8 cellular contexts compared by ENCODE assay signal in the genomic region with DNA sequence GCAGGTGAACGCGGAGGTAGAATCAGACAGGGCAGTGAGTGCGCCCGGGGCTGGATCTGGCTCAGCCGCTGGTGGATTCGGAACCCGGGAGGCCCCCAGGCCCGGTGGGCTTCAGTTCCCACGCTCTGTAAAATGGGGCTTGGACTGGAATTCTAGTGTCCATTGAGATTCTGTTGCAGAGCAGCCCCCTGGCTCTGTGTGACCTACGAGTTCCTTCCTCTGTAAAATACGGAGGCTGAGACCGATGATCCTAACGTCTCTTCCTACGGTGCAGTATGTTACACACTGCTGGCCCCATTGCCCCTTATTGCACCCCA. TPM values are rescaled to one million over a fixed set of nuclear protein-coding genes. Genes with fewer than 3 reads are reported as not detected.
A peak's percentile ranks its signal among the peaks of the same experiment; 100 is the strongest.
DNase-seq lines count a peak whose midpoint lies in the region; ATAC-seq, FAIRE-seq and TF ChIP-seq lines count a peak whose summit lies in the region.

No MANE protein-coding gene starts in this region.

- peak overlapping the region; percentile 87 for H3K4me2 ChIP-seq in K562 (ENCODE audit: insufficient read depth, low read length)

- H3K4me1 ChIP-seq in ACC112 (ENCODE audit: control insufficient read depth, insufficient read depth, low read length, unreplicated experiment) (no peaks in the 10 kb centered on the region), K562 (replicated peaks in 1 of 2; ENCODE audit: control insufficient read depth in 2 of 2, insufficient read depth in 2 of 2, low read length in 2 of 2) (peaks cover 27 to 30% of the 10 kb centered on the region in 2 experiments), vagina (peaks cover 31% of the 10 kb centered on the region)

- no peak for TF ChIP-seq EP300 in K562 (IDR thresholded peaks at IDR 0.05; ENCODE audit: low read length)

- H3K4me1 Mint-ChIP-seq in memory B cell, result peaks cover 9% of the 10 kb centered on the region

- CTCF ChIA-PET in K562 (lab: Yijun Ruan, JAX; ENCODE audit: low intra/inter-chr PET ratio), result interaction anchor here (0.9 to 3.1 kb wide), 8 partner anchors 28 to 263 kb away, joined by 3 to 35 read pairs (median 8); a partner anchor contains a TSS

- DNase-seq in K562 (ENCODE audit: extremely low read depth in 1 of 4, low spot score in 3 of 4) (peak in 1 of 4 experiments; percentile 16), memory B cell (ENCODE audit: low spot score in 2 of 2) (no peak), vagina (ENCODE audit: extremely low spot score in 2 of 2) (no peak), NCI-H128 (lab: John Stamatoyannopoulos, UW; ENCODE audit: unreplicated experiment) (no peak)

- H3K9me1 ChIP-seq in K562 (ENCODE audit: control insufficient read depth, insufficient read depth, low read length), result no peaks in the 10 kb centered on the region

- H3K9me3 Mint-ChIP-seq in memory B cell, result no peaks in the 10 kb centered on the region

- 1% methylated on average over 14 of the region's 14 CpGs for WGBS in K562 (ENCODE audit: insufficient coverage, low coverage, missing lambda C conversion rate)

- peak overlapping the region; percentile 99 for H3K4me3 Mint-ChIP-seq in memory B cell

- intact Hi-C loops in K562 (cut with micrococcal nuclease), result no loop called here
- intact Hi-C loops in vagina (cut with DNase I), result no loop called here

- in situ Hi-C loops in K562 (cut with MboI), result loop anchor here (5.0 kb wide), 1 partner anchor 236 kb away; no protein-coding TSS in a partner anchor

- H3K79me2 ChIP-seq in ACC112 (ENCODE audit: control insufficient read depth, insufficient read depth, low read length, unreplicated experiment) (no peaks in the 10 kb centered on the region), K562 (ENCODE audit: control insufficient read depth, insufficient read depth, low read length) (peaks cover 6% of the 10 kb centered on the region; the same call in 1 of the 3 replicates)

- H3K27ac ChIP-seq in ACC112 (ENCODE audit: low read depth, low read length) (no peak overlapping the region), K562 (ENCODE audit: extremely low read depth, low read depth, low read length) (no peak overlapping the region), vagina (peak overlapping the region; percentile 98)

- no peaks in the 10 kb centered on the region for H3K36me3 ChIP-seq in ACC112 (ENCODE audit: insufficient read depth, low read length)
- no peaks in the 10 kb centered on the region; the same call in 2 of the 3 replicates for H3K36me3 ChIP-seq in K562 (ENCODE audit: control insufficient read depth, insufficient read depth, low read length)
- H3K36me3 ChIP-seq in vagina, result no peaks in the 10 kb centered on the region

- H3K27me3 Mint-ChIP-seq in memory B cell, result no peaks in the 10 kb centered on the region

- POLR2A ChIA-PET in K562 (lab: Yijun Ruan, JAX), result interaction anchor here (0.8 to 1.7 kb wide), 9 partner anchors 12 to 244 kb away, joined by 3 to 8 read pairs (median 6); a partner anchor contains a TSS

- peak overlapping the region; percentile 56 to 93 for H3K9ac ChIP-seq in K562 (ENCODE audit: insufficient read depth in 1 of 2, low read depth in 2 of 2, low read length in 2 of 2)

- no peaks in the 10 kb centered on the region for H3K27me3 ChIP-seq in ACC112 (ENCODE audit: insufficient read depth, low read length)
- no peaks in the 10 kb centered on the region for H3K27me3 ChIP-seq in K562 (ENCODE audit: control insufficient read depth in 2 of 2, insufficient read depth in 2 of 2, low read length in 2 of 2)
- no peaks in the 10 kb centered on the region for H3K27me3 ChIP-seq in vagina

- H3K9me3 ChIP-seq in K562 (replicated peaks; ENCODE audit: control insufficient read depth, insufficient read depth, low read depth, low read length) (no peaks in the 10 kb centered on the region), vagina (no peaks in the 10 kb centered on the region)

- H2AFZ ChIP-seq in ACC112 (ENCODE audit: low read length, unreplicated experiment), result peak overlapping the region; percentile 49
- H2AFZ ChIP-seq in K562 (ENCODE audit: low read depth, low read length), result peak overlapping the region; percentile 95

- TF ChIP-seq CTCF in K562 (IDR thresholded peaks at IDR 0.05 in 2 of 3, conservative IDR thresholded peaks at IDR 0.05 in 1 of 3; ENCODE audit: insufficient read depth in 2 of 3, low read depth in 1 of 3, low read length in 3 of 3) (no peak), vagina (IDR thresholded peaks at IDR 0.05) (no peak)

- TF ChIP-seq POLR2A in K562 (conservative IDR thresholded peaks at IDR 0.05) (no peak), vagina (IDR thresholded peaks at IDR 0.05) (no peak)

- peak overlapping the region; percentile 80 for H3K4me3 ChIP-seq in ACC112 (ENCODE audit: low read depth, low read length)
- peak overlapping the region; percentile 57 for H3K4me3 ChIP-seq in K562
- H3K4me3 ChIP-seq in vagina, result peak overlapping the region; percentile 73 to 84

- no peak overlapping the region for H3K27ac Mint-ChIP-seq in memory B cell

- no peaks in the 10 kb centered on the region for H4K20me1 ChIP-seq in K562 (replicated peaks; ENCODE audit: control insufficient read depth, insufficient read depth, low read length)

- TSS peak; percentile 72 for BruUV-seq in K562 (replicated peaks; lab: Mats Ljungman, UMichigan)

- no peak for FAIRE-seq in K562 (lab: Jason Lieb, UNC)

- no peaks in the 10 kb centered on the region for H3K36me3 Mint-ChIP-seq in memory B cell

- no peak for TF ChIP-seq RAD21 in K562 (CRISPR knock-in tag; conservative IDR thresholded peaks at IDR 0.05 in 1 of 2, IDR thresholded peaks at IDR 0.05 in 1 of 2)

- peak; percentile 2 for ATAC-seq in HG02943 (IDR thresholded peaks at IDR 0.05; ENCODE audit: low read depth, unreplicated experiment)
- peak; percentile 6 for ATAC-seq in K562
- peak; percentile 33 for ATAC-seq in memory B cell (ENCODE audit: low read depth)
- ATAC-seq in HG03520 (IDR thresholded peaks at IDR 0.05; ENCODE audit: unreplicated experiment), result no peak
- ATAC-seq in HG03108 (IDR thresholded peaks at IDR 0.05; ENCODE audit: unreplicated experiment), result no peak

RNA-seq across cellular contexts. Expression of a gene that starts 14.9 kb away (rescaled TPM):
- total RNA-seq in K562 (2011; cell fraction: chromatin; rRNA removed; ENCODE audit: low replicate concordance), result 1.5 and 6.8 TPM in 2 replicates
- total RNA-seq in K562 (2011; cell fraction: nucleolus; rRNA removed), result 2.8 and 3.3 TPM in 2 replicates
- total RNA-seq in K562 (2011; cell fraction: nucleoplasm; rRNA removed), result 0.92 and 1.3 TPM in 2 replicates
- total RNA-seq in K562 (2014; rRNA removed), result 0.12 and 0.27 TPM in 2 replicates
- total RNA-seq in K562 (2014; rRNA removed; fragmentation: Illumina TruSeq; extraction: Trizol), result not detected in 2 replicates
- 0.14 and 0.68 TPM in 2 replicates for total RNA-seq in K562 (2015; rRNA removed; fragmentation: Illumina TruSeq; extraction: Trizol)
- 1.0 and 1.5 TPM in 2 replicates for total RNA-seq in K562 (2021)
- 0.07 and 0.88 TPM in 2 replicates for polyA plus RNA-seq in K562 (2011; rRNA removed)
- polyA plus RNA-seq in K562 (2011; cell fraction: cytosol; rRNA removed), result 0.12 and 0.39 TPM in 2 replicates
- 1.3 and 3.4 TPM in 2 replicates for polyA plus RNA-seq in K562 (2011; cell fraction: nucleus; rRNA removed)
- polyA plus RNA-seq in K562 (2012), result 1.3 and 1.4 TPM in 2 replicates
- polyA plus RNA-seq in K562 (2014; fragmentation: Illumina TruSeq; extraction: Trizol), result 0.19 and 0.24 TPM in 2 replicates
- polyA plus RNA-seq in K562 (2014; fragmentation: Nextera tagmentation; extraction: Ambion mirVana), result not detected
- 0.24 and 0.90 TPM in 2 replicates for polyA plus RNA-seq in K562 (2014; rRNA removed)
- 0.09 TPM in 1 of 2 replicates, not detected in the other for polyA minus RNA-seq in K562 (2011; rRNA and poly(A)+ RNA removed)
- 0.48 TPM in 1 of 2 replicates, not detected in the other for polyA minus RNA-seq in K562 (2011; cell fraction: cytosol; rRNA and poly(A)+ RNA removed)
- polyA minus RNA-seq in K562 (2011; cell fraction: nucleus; rRNA and poly(A)+ RNA removed), result 0.89 and 1.5 TPM in 2 replicates
- total RNA-seq in vagina, result 98.0 TPM

RNA-seq across cellular contexts. Expression of a gene that starts 29.1 kb away (rescaled TPM):
- total RNA-seq in K562 (2011; cell fraction: chromatin; rRNA removed; ENCODE audit: low replicate concordance), result 105 and 289 TPM in 2 replicates
- total RNA-seq in K562 (2011; cell fraction: nucleolus; rRNA removed), result 185 and 212 TPM in 2 replicates
- 120 and 126 TPM in 2 replicates for total RNA-seq in K562 (2011; cell fraction: nucleoplasm; rRNA removed)
- total RNA-seq in K562 (2014; rRNA removed) (28.6 and 30.5 TPM in 2 replicates), K562 (2014; rRNA removed; fragmentation: Illumina TruSeq; extraction: Trizol) (5.3 and 7.9 TPM in 2 replicates), K562 (2015; rRNA removed; fragmentation: Illumina TruSeq; extraction: Trizol) (19.6 and 25.1 TPM in 2 replicates), K562 (2021) (37.3 and 40.9 TPM in 2 replicates), vagina (62.9 TPM)
- polyA plus RNA-seq in K562 (2011; rRNA removed) (22.4 and 36.6 TPM in 2 replicates), K562 (2014; fragmentation: Illumina TruSeq; extraction: Trizol) (15.8 and 20.8 TPM in 2 replicates), K562 (2014; fragmentation: Nextera tagmentation; extraction: Ambion mirVana) (1 to 10 TPM in 1 of 2 experiments, under 1 TPM in 1; 0.94 to 1.9 TPM), K562 (2014; rRNA removed) (38.8 and 40.8 TPM in 2 replicates)
- polyA plus RNA-seq in K562 (2011; cell fraction: cytosol; rRNA removed), result 28.9 and 46.9 TPM in 2 replicates
- polyA plus RNA-seq in K562 (2011; cell fraction: nucleus; rRNA removed), result 147 and 217 TPM in 2 replicates
- 22.5 and 55.8 TPM in 2 replicates for polyA plus RNA-seq in K562 (2012)
- polyA minus RNA-seq in K562 (2011; rRNA and poly(A)+ RNA removed), result 9.5 and 12.1 TPM in 2 replicates
- polyA minus RNA-seq in K562 (2011; cell fraction: cytosol; rRNA and poly(A)+ RNA removed), result 10.6 and 13.5 TPM in 2 replicates
- 54.4 and 59.6 TPM in 2 replicates for polyA minus RNA-seq in K562 (2011; cell fraction: nucleus; rRNA and poly(A)+ RNA removed)

RNA-seq across cellular contexts. Expression of a gene that starts 35.1 kb away (rescaled TPM):
- 26.2 and 67.4 TPM in 2 replicates for total RNA-seq in K562 (2011; cell fraction: chromatin; rRNA removed; ENCODE audit: low replicate concordance)
- 64.6 and 81.5 TPM in 2 replicates for total RNA-seq in K562 (2011; cell fraction: nucleolus; rRNA removed)
- total RNA-seq in K562 (2011; cell fraction: nucleoplasm; rRNA removed), result 46.1 and 55.9 TPM in 2 replicates
- 53.6 and 56.2 TPM in 2 replicates for total RNA-seq in K562 (2014; rRNA removed)
- 8.3 and 9.9 TPM in 2 replicates for total RNA-seq in K562 (2014; rRNA removed; fragmentation: Illumina TruSeq; extraction: Trizol)
- total RNA-seq in K562 (2015; rRNA removed; fragmentation: Illumina TruSeq; extraction: Trizol), result 18.3 and 18.7 TPM in 2 replicates
- total RNA-seq in K562 (2021), result 32.7 and 42.1 TPM in 2 replicates
- 39.4 and 42.2 TPM in 2 replicates for polyA plus RNA-seq in K562 (2011; rRNA removed)
- 73.0 and 175 TPM in 2 replicates for polyA plus RNA-seq in K562 (2011; cell fraction: cytosol; rRNA removed)
- polyA plus RNA-seq in K562 (2011; cell fraction: nucleus; rRNA removed), result 55.9 and 110 TPM in 2 replicates
- 66.3 and 137 TPM in 2 replicates for polyA plus RNA-seq in K562 (2012)
- polyA plus RNA-seq in K562 (2014; fragmentation: Illumina TruSeq; extraction: Trizol), result 10.6 and 25.7 TPM in 2 replicates
- 1 to 10 TPM; 5.8 to 6.1 TPM for polyA plus RNA-seq in K562 (2014; fragmentation: Nextera tagmentation; extraction: Ambion mirVana)
- polyA plus RNA-seq in K562 (2014; rRNA removed), result 64.5 and 69.7 TPM in 2 replicates
- polyA minus RNA-seq in K562 (2011; rRNA and poly(A)+ RNA removed), result 6.7 and 10.2 TPM in 2 replicates
- 21.3 and 21.8 TPM in 2 replicates for polyA minus RNA-seq in K562 (2011; cell fraction: cytosol; rRNA and poly(A)+ RNA removed)
- polyA minus RNA-seq in K562 (2011; cell fraction: nucleus; rRNA and poly(A)+ RNA removed), result 27.2 and 29.6 TPM in 2 replicates
- total RNA-seq in vagina, result 80.0 TPM

RNA-seq across cellular contexts. Expression of a gene that starts 51.9 kb away (rescaled TPM):
- 64.7 and 214 TPM in 2 replicates for total RNA-seq in K562 (2011; cell fraction: chromatin; rRNA removed; ENCODE audit: low replicate concordance)
- total RNA-seq in K562 (2011; cell fraction: nucleolus; rRNA removed), result 185 and 206 TPM in 2 replicates
- 62.7 and 78.2 TPM in 2 replicates for total RNA-seq in K562 (2011; cell fraction: nucleoplasm; rRNA removed)
- total RNA-seq in K562 (2014; rRNA removed) (83.1 and 97.8 TPM in 2 replicates), K562 (2014; rRNA removed; fragmentation: Illumina TruSeq; extraction: Trizol) (27.8 and 41.7 TPM in 2 replicates), K562 (2015; rRNA removed; fragmentation: Illumina TruSeq; extraction: Trizol) (40.6 and 42.2 TPM in 2 replicates), K562 (2021) (93.3 and 95.3 TPM in 2 replicates), vagina (100 TPM)
- polyA plus RNA-seq in K562 (2011; rRNA removed) (63.4 and 98.5 TPM in 2 replicates), K562 (2014; fragmentation: Illumina TruSeq; extraction: Trizol) (56.5 and 65.3 TPM in 2 replicates), K562 (2014; fragmentation: Nextera tagmentation; extraction: Ambion mirVana) (under 1 TPM; 0.24 to 0.82 TPM), K562 (2014; rRNA removed) (95.8 and 96.0 TPM in 2 replicates)
- polyA plus RNA-seq in K562 (2011; cell fraction: cytosol; rRNA removed), result 70.8 and 122 TPM in 2 replicates
- 259 and 262 TPM in 2 replicates for polyA plus RNA-seq in K562 (2011; cell fraction: nucleus; rRNA removed)
- 87.6 and 130 TPM in 2 replicates for polyA plus RNA-seq in K562 (2012)
- polyA minus RNA-seq in K562 (2011; rRNA and poly(A)+ RNA removed), result 36.9 and 61.5 TPM in 2 replicates
- polyA minus RNA-seq in K562 (2011; cell fraction: cytosol; rRNA and poly(A)+ RNA removed), result 89.3 and 92.9 TPM in 2 replicates
- polyA minus RNA-seq in K562 (2011; cell fraction: nucleus; rRNA and poly(A)+ RNA removed), result 57.5 and 75.9 TPM in 2 replicates

RNA-seq across cellular contexts. Expression of a gene that starts 55.2 kb away (rescaled TPM):
- 4.3 and 8.4 TPM in 2 replicates for total RNA-seq in K562 (2011; cell fraction: chromatin; rRNA removed; ENCODE audit: low replicate concordance)
- total RNA-seq in K562 (2011; cell fraction: nucleolus; rRNA removed), result 3.4 and 5.3 TPM in 2 replicates
- 3.7 and 8.0 TPM in 2 replicates for total RNA-seq in K562 (2011; cell fraction: nucleoplasm; rRNA removed)
- total RNA-seq in K562 (2014; rRNA removed) (2.4 and 3.2 TPM in 2 replicates), K562 (2014; rRNA removed; fragmentation: Illumina TruSeq; extraction: Trizol) (1.1 and 1.2 TPM in 2 replicates), K562 (2015; rRNA removed; fragmentation: Illumina TruSeq; extraction: Trizol) (1.9 and 2.0 TPM in 2 replicates), K562 (2021) (3.6 and 4.3 TPM in 2 replicates), vagina (20.6 TPM)
- polyA plus RNA-seq in K562 (2011; rRNA removed) (3.0 and 4.1 TPM in 2 replicates), K562 (2014; fragmentation: Illumina TruSeq; extraction: Trizol) (3.1 and 3.6 TPM in 2 replicates), K562 (2014; fragmentation: Nextera tagmentation; extraction: Ambion mirVana) (under 1 TPM; 0.49 to 0.80 TPM), K562 (2014; rRNA removed) (3.8 and 5.8 TPM in 2 replicates)
- 5.7 and 8.8 TPM in 2 replicates for polyA plus RNA-seq in K562 (2011; cell fraction: cytosol; rRNA removed)
- 9.3 and 20.8 TPM in 2 replicates for polyA plus RNA-seq in K562 (2011; cell fraction: nucleus; rRNA removed)
- polyA plus RNA-seq in K562 (2012), result 2.9 and 5.3 TPM in 2 replicates
- polyA minus RNA-seq in K562 (2011; rRNA and poly(A)+ RNA removed), result 0.78 and 2.1 TPM in 2 replicates
- 2.4 and 4.2 TPM in 2 replicates for polyA minus RNA-seq in K562 (2011; cell fraction: cytosol; rRNA and poly(A)+ RNA removed)
- 1.7 and 1.8 TPM in 2 replicates for polyA minus RNA-seq in K562 (2011; cell fraction: nucleus; rRNA and poly(A)+ RNA removed)

Comparison
In these comparisons a context has a peak if more than half of its experiments do, and no peak if none do; other contexts are left out.
1. ATAC-seq: peak in HG02943 (single experiment), K562 (single experiment) and memory B cell (single experiment); none in HG03520 (single experiment) and HG03108 (single experiment).
2. RNA of a gene that starts 14.9 kb away (total RNA-seq): 98.0 TPM in vagina (single experiment); 0.12 to 6.8 TPM in K562; every median in the first group is over 10 times any median in the second.
3. Peak in every context shown above with its lines, with median percentiles within 50 percentile points of each other: H3K4me3 ChIP-seq.